ENCODE assay signal across 8 cellular contexts in genomic region chr2:32064021-32064678, GRCh38. TPM values are rescaled to one million over a fixed set of nuclear protein-coding genes. Genes with fewer than 3 reads are reported as not detected.
DNase-seq lines count a peak whose midpoint lies in the region; ATAC-seq, FAIRE-seq and TF ChIP-seq lines count a peak whose summit lies in the region.

No MANE protein-coding gene starts in this region.

- CTCF ChIA-PET in AG04449 (lab: Yijun Ruan, JAX): interaction anchor here (0.7 to 1.7 kb wide), 5 partner anchors 8 to 72 kb away, joined by 3 to 5 read pairs (median 3); no protein-coding TSS in a partner anchor
- CTCF ChIA-PET in H1 (lab: Charles Lee; ENCODE audit: partially characterized antibody): interaction anchor here (0.9 to 2.8 kb wide), 4 partner anchors 9 to 68 kb away, joined by 3 to 13 read pairs (median 4); partner anchors contain the start of gene DPY30

- intact Hi-C loops in vagina (cut with DNase I): loop anchor here (5.0 kb wide), 1 partner anchor 98 kb away; no protein-coding TSS in a partner anchor

- H3K4ac ChIP-seq in H1 (replicated peaks; ENCODE audit: insufficient read length, low read depth, low read length): no peak overlapping the region

- 2% methylated on average over 30 of the region's 41 CpGs; no CpG with 5 or more reads in 1 of the 2 experiments for WGBS in H1 (ENCODE audit: extremely low coverage in 1 of 2, insufficient coverage in 1 of 2, insufficient read length in 1 of 2, insufficient replicate concordance in 2 of 2, low coverage in 1 of 2, low lambda C conversion rate in 2 of 2, missing lambda C conversion rate in 1 of 2), 2 experiments

- H2BK5ac ChIP-seq in H1 (ENCODE audit: low read depth, low read length): peak overlapping the region; percentile 81; the same call in 1 of the 2 replicates

- H3K27me3 ChIP-seq in H1 (replicated peaks in 1 of 4; ENCODE audit: control insufficient read depth in 3 of 4, extremely low read depth in 1 of 4, insufficient read depth in 3 of 4, low read length in 3 of 4): no peaks in the 10 kb centered on the region
- H3K27me3 ChIP-seq in muscle layer of colon (ENCODE audit: control insufficient read depth in 1 of 2, insufficient read depth in 2 of 2, low read length in 2 of 2): no peaks in the 10 kb centered on the region
- no peaks in the 10 kb centered on the region for H3K27me3 ChIP-seq in vagina

- no peak overlapping the region for H2BK20ac ChIP-seq in H1 (ENCODE audit: low read length)

- ATAC-seq in GM18511 (IDR thresholded peaks at IDR 0.05; ENCODE audit: unreplicated experiment) (peak; percentile 12), HG03439 (IDR thresholded peaks at IDR 0.05; ENCODE audit: unreplicated experiment) (peak; percentile 6)

- H3K4me3 ChIP-seq in AG04449 (ENCODE audit: low read depth, low read length) (peak overlapping the region; percentile 78), H1 (ENCODE audit: extremely low read depth in 1 of 4, insufficient read depth in 2 of 4, low read depth in 3 of 4, low read length in 4 of 4) (peak overlapping the region; percentile 54 to 83 (median 68)), muscle layer of colon (ENCODE audit: low read depth in 1 of 2, low read length in 2 of 2) (peak overlapping the region; percentile 34 to 83), vagina (peak overlapping the region; percentile 58 to 95)

- H3K79me1 ChIP-seq in H1 (ENCODE audit: low read depth, low read length): no peaks in the 10 kb centered on the region; the same call in 1 of the 2 replicates

- H4K8ac ChIP-seq in H1 (ENCODE audit: extremely low read depth, insufficient read depth, low read length): peak overlapping the region; percentile 89; the same call in 1 of the 2 replicates

- peak overlapping the region; percentile 73 for H2AFZ ChIP-seq in H1 (ENCODE audit: low read length)

- H2BK15ac ChIP-seq in H1 (ENCODE audit: low read length): no peak overlapping the region

- no peak overlapping the region for H2BK120ac ChIP-seq in H1 (replicated peaks; ENCODE audit: low read depth, low read length)

- H3K18ac ChIP-seq in H1 (ENCODE audit: extremely low read depth, low read length): peak overlapping the region; percentile 48

- POLR2A ChIA-PET in AG04449 (lab: Yijun Ruan, JAX) (interaction anchor here (0.7 to 2.6 kb wide), 3 partner anchors 24 to 101 kb away, joined by 3 to 23 read pairs (median 11); partner anchors contain the start of genes DPY30 and SLC30A6), H1 (lab: Charles Lee; ENCODE audit: partially characterized antibody) (interaction anchor here (1.0 to 3.9 kb wide), 9 partner anchors 12 to 102 kb away, joined by 3 to 60 read pairs (median 5); partner anchors contain the start of genes DPY30, MEMO1 and SLC30A6)

- no peak for DNase-seq in AG04449 (ENCODE audit: low read depth, low spot score)
- DNase-seq in SW480 (ENCODE audit: low spot score): peak; percentile 51
- no peak for DNase-seq in H1 (ENCODE audit: low read depth in 1 of 2, low spot score in 2 of 2)
- DNase-seq in vagina (ENCODE audit: extremely low spot score in 2 of 2): no peak
- DNase-seq in GOT3 (lab: John Stamatoyannopoulos, UW): no peak

- H3K14ac ChIP-seq in H1 (ENCODE audit: insufficient read length): no peak overlapping the region

- H3K9me3 ChIP-seq in H1 (ENCODE audit: insufficient read depth in 2 of 2, low read depth in 1 of 2, low read length in 1 of 2) (no peaks in the 10 kb centered on the region), muscle layer of colon (ENCODE audit: low read length) (no peaks in the 10 kb centered on the region), vagina (no peaks in the 10 kb centered on the region)

- H3K23ac ChIP-seq in H1 (ENCODE audit: insufficient read length): no peak overlapping the region

- peak overlapping the region; percentile 85 for H3K4me2 ChIP-seq in H1 (ENCODE audit: insufficient read depth in 1 of 2, low read depth in 2 of 2, low read length in 2 of 2)

- no peak for TF ChIP-seq CTCF in AG04449 (IDR thresholded peaks at IDR 0.05; ENCODE audit: insufficient read depth, low read length, missing control alignments)
- TF ChIP-seq CTCF in H1 (IDR thresholded peaks at IDR 0.05; ENCODE audit: control extremely low read depth in 1 of 3, insufficient read depth in 1 of 3, low read depth in 1 of 3, low read length in 3 of 3): no peak
- no peak for TF ChIP-seq CTCF in vagina (IDR thresholded peaks at IDR 0.05)

- H3K27ac ChIP-seq in H1 (ENCODE audit: low read depth, low read length) (peak overlapping the region; percentile 70; the same call in 1 of the 2 replicates), muscle layer of colon (ENCODE audit: low read depth, low read length) (peak overlapping the region; percentile 53), vagina (peak overlapping the region; percentile 86)

- TF ChIP-seq RAD21 in H1 (IDR thresholded peaks at IDR 0.05 in 1 of 2, conservative IDR thresholded peaks at IDR 0.05 in 1 of 2; ENCODE audit: low read depth in 2 of 2, low read length in 2 of 2): no peak

- peaks cover 5% of the 10 kb centered on the region for H3K23me2 ChIP-seq in H1 (ENCODE audit: low read depth, low read length)

- TF ChIP-seq POLR2A in H1 (IDR thresholded peaks at IDR 0.05; ENCODE audit: control extremely low read depth in 1 of 2, low read depth in 2 of 2, low read length in 2 of 2) (peak in 1 of 2 experiments; percentile 73; a peak in 1 of 3 replicates), vagina (IDR thresholded peaks at IDR 0.05) (no peak)

- H4K20me1 ChIP-seq in H1 (replicated peaks in 1 of 2; ENCODE audit: control insufficient read depth in 1 of 2, insufficient read depth in 2 of 2, low read length in 2 of 2): no peaks in the 10 kb centered on the region

- H4K5ac ChIP-seq in H1 (ENCODE audit: insufficient read length, low read depth, low read length): peak overlapping the region; percentile 81

- no peaks in the 10 kb centered on the region for H3K36me3 ChIP-seq in H1 (ENCODE audit: control insufficient read depth in 2 of 4, insufficient read depth in 4 of 4, low read length in 3 of 4)
- no peaks in the 10 kb centered on the region for H3K36me3 ChIP-seq in muscle layer of colon (ENCODE audit: insufficient read depth, low read length)
- H3K36me3 ChIP-seq in vagina: no peaks in the 10 kb centered on the region

- H3K79me2 ChIP-seq in H1 (ENCODE audit: control insufficient read depth in 1 of 2, insufficient read depth in 2 of 2, low read length in 2 of 2): peaks cover 0 to 18% of the 10 kb centered on the region in 2 experiments; a peak in 2 of 4 replicates

- H2AK5ac ChIP-seq in H1 (ENCODE audit: low read depth, low read length): no peak overlapping the region

- H3K56ac ChIP-seq in H1 (replicated peaks; ENCODE audit: insufficient read length, low read depth, low read length): peak overlapping the region; percentile 82

- H4K91ac ChIP-seq in H1 (replicated peaks; ENCODE audit: insufficient read length, low read length): no peak overlapping the region

- H3K4me1 ChIP-seq in H1 (replicated peaks in 1 of 4; ENCODE audit: control insufficient read depth in 3 of 4, insufficient read depth in 4 of 4, low read length in 3 of 4) (peaks cover 0 to 2% (median 0%) of the 10 kb centered on the region in 4 experiments; a peak in 2 of 7 replicates), muscle layer of colon (ENCODE audit: insufficient read depth, low read length) (peaks cover 14% of the 10 kb centered on the region), vagina (peaks cover 26% of the 10 kb centered on the region)

- no peak for FAIRE-seq in H1 (lab: Jason Lieb, UNC)

- H3K9ac ChIP-seq in H1 (replicated peaks in 1 of 4; ENCODE audit: extremely low read depth in 1 of 4, low read depth in 3 of 4, low read length in 3 of 4) (peak overlapping the region; percentile 56 to 83 (median 70)), muscle layer of colon (ENCODE audit: low read length) (peak overlapping the region; percentile 76)

- TF ChIP-seq EP300 in H1 (IDR thresholded peaks at IDR 0.05; ENCODE audit: borderline replicate concordance in 1 of 2, low read depth in 2 of 2, low read length in 2 of 2): no peak

- no peak overlapping the region for H2BK12ac ChIP-seq in H1 (ENCODE audit: low read depth, low read length)

TF ChIP-seq in H1, 55 proteins besides CTCF, POLR2A, EP300 and RAD21 (continues in another document):
- TF ChIP-seq RBBP5 (IDR thresholded peaks at IDR 0.05; ENCODE audit: borderline replicate concordance, low read depth, low read length) (peak; percentile 42; the same call in 1 of the 2 replicates), KDM4A (IDR thresholded peaks at IDR 0.05; ENCODE audit: low read depth, low read length, severe bottlenecking) (peak; percentile 25), KDM5A (IDR thresholded peaks at IDR 0.05; ENCODE audit: low read length) (0 out of 2 replicates have a peak, but pooled peaks have one; percentile 13)

RNA-seq across cellular contexts. Expression of gene SPAST, which starts 0.8 kb away (rescaled TPM):
- total RNA-seq in H1 (2021; fragmentation: NEBNext Ultra II Directional; extraction: Animal tissue kit (Norgen Biotek cat#: 25700)): 31.9 and 36.0 TPM in 2 replicates
- 3.1 and 4.4 TPM in 2 replicates for polyA plus RNA-seq in H1 (2011; rRNA removed)
- polyA plus RNA-seq in H1 (2011; cell fraction: cytosol; rRNA removed): 6.5 TPM
- 7.7 TPM for polyA plus RNA-seq in H1 (2011; cell fraction: nucleus; rRNA removed)
- polyA plus RNA-seq in H1 (2012, experiment 1 of 2): 7.9 to 17.9 TPM (median 11.9 TPM) in 4 replicates
- 0.84 TPM for polyA plus RNA-seq in H1 (2012, experiment 2 of 2)
- polyA plus RNA-seq in H1 (2013, experiment 1 of 2): 24.8 TPM
- polyA plus RNA-seq in H1 (2013, experiment 2 of 2): 25.8 TPM
- 17.1 and 22.7 TPM in 2 replicates for polyA minus RNA-seq in H1 (2011; rRNA and poly(A)+ RNA removed)
- polyA minus RNA-seq in H1 (2011; cell fraction: cytosol; rRNA and poly(A)+ RNA removed): 18.6 TPM
- 29.4 TPM for polyA minus RNA-seq in H1 (2011; cell fraction: nucleus; rRNA and poly(A)+ RNA removed)
- 20.6 TPM for total RNA-seq in vagina

RNA-seq across cellular contexts. Expression of gene DPY30, which starts 24.5 kb away (rescaled TPM):
- 150 and 157 TPM in 2 replicates for total RNA-seq in H1 (2021; fragmentation: NEBNext Ultra II Directional; extraction: Animal tissue kit (Norgen Biotek cat#: 25700))
- polyA plus RNA-seq in H1 (2011; rRNA removed): 97.0 and 139 TPM in 2 replicates
- 196 TPM for polyA plus RNA-seq in H1 (2011; cell fraction: cytosol; rRNA removed)
- 31.1 TPM for polyA plus RNA-seq in H1 (2011; cell fraction: nucleus; rRNA removed)
- polyA plus RNA-seq in H1 (2012, experiment 1 of 2): 143 to 182 TPM (median 169 TPM) in 4 replicates
- 64.4 TPM for polyA plus RNA-seq in H1 (2012, experiment 2 of 2)
- 166 TPM for polyA plus RNA-seq in H1 (2013, experiment 1 of 2)
- 159 TPM for polyA plus RNA-seq in H1 (2013, experiment 2 of 2)
- polyA minus RNA-seq in H1 (2011; rRNA and poly(A)+ RNA removed): 36.9 and 43.5 TPM in 2 replicates
- 46.8 TPM for polyA minus RNA-seq in H1 (2011; cell fraction: cytosol; rRNA and poly(A)+ RNA removed)
- 26.7 TPM for polyA minus RNA-seq in H1 (2011; cell fraction: nucleus; rRNA and poly(A)+ RNA removed)
- total RNA-seq in vagina: 41.3 TPM

RNA-seq across cellular contexts. Expression of gene MEMO1, which starts 53.3 kb away (rescaled TPM):
- 52.8 and 54.7 TPM in 2 replicates for total RNA-seq in H1 (2021; fragmentation: NEBNext Ultra II Directional; extraction: Animal tissue kit (Norgen Biotek cat#: 25700))
- 17.6 and 26.9 TPM in 2 replicates for polyA plus RNA-seq in H1 (2011; rRNA removed)
- polyA plus RNA-seq in H1 (2011; cell fraction: cytosol; rRNA removed): 26.9 TPM
- 28.8 TPM for polyA plus RNA-seq in H1 (2011; cell fraction: nucleus; rRNA removed)
- polyA plus RNA-seq in H1 (2012, experiment 1 of 2): 28.7 to 38.6 TPM (median 32.2 TPM) in 4 replicates
- polyA plus RNA-seq in H1 (2012, experiment 2 of 2): 28.5 TPM
- 17.9 TPM for polyA plus RNA-seq in H1 (2013, experiment 1 of 2)
- 22.5 TPM for polyA plus RNA-seq in H1 (2013, experiment 2 of 2)
- 39.7 and 50.1 TPM in 2 replicates for polyA minus RNA-seq in H1 (2011; rRNA and poly(A)+ RNA removed)
- polyA minus RNA-seq in H1 (2011; cell fraction: cytosol; rRNA and poly(A)+ RNA removed): 33.2 TPM
- polyA minus RNA-seq in H1 (2011; cell fraction: nucleus; rRNA and poly(A)+ RNA removed): 36.5 TPM
- total RNA-seq in vagina: 36.3 TPM
